In genomic region chr16:75263291-75263962, GRCh38 we compare ENCODE assay signal across 11 cellular contexts. TPM values are rescaled to one million over a fixed set of nuclear protein-coding genes. Genes with fewer than 3 reads are reported as not detected.
DNase-seq lines count a peak whose midpoint lies in the region; ATAC-seq and TF ChIP-seq lines count a peak whose summit lies in the region.
"Had no signal": no experiment of that assay in that cellular context is flagged by ENCODE, and none has a peak within 500 bp of the region (broad histone marks: within the 10 kb centered on the region; RNA-seq: fewer than 3 reads in every experiment).

No MANE protein-coding gene starts in this region.

- H3K27me3 ChIP-seq in esophagus squamous epithelium = peaks cover 0 to 31% (median 0%) of the 10 kb centered on the region in 4 donors
- no peaks in the 10 kb centered on the region for H3K27me3 ChIP-seq in neural cell (ENCODE audit: insufficient read depth, low read depth, low read length)
- no peaks in the 10 kb centered on the region for H3K27me3 ChIP-seq in vagina

- peaks cover 4% of the 10 kb centered on the region for H3K4me1 Mint-ChIP-seq in activated naive CD8-positive, alpha-beta T cell treated with anti-CD3 and anti-CD28 coated beads, Interleukin-2, amount 50 U/mL, for 24 hours
- peaks cover 3% of the 10 kb centered on the region for H3K4me1 Mint-ChIP-seq in activated naive CD8-positive, alpha-beta T cell treated with anti-CD3 and anti-CD28 coated beads for 36 hours

- H3K36me3 ChIP-seq in esophagus squamous epithelium (no peaks in the 10 kb centered on the region), neural cell (ENCODE audit: insufficient read depth, low read length) (no peaks in the 10 kb centered on the region), vagina (no peaks in the 10 kb centered on the region)

- H3K9ac ChIP-seq in neural cell (ENCODE audit: low read length) = no peak overlapping the region

- TF ChIP-seq EP300 in neural cell (conservative IDR thresholded peaks at IDR 0.05; ENCODE audit: poor library complexity, severe bottlenecking) = no peak

- peak; percentile 4 for ATAC-seq in activated naive CD8-positive, alpha-beta T cell treated with anti-CD3 and anti-CD28 coated beads, Interleukin-2, amount 50 U/mL, for 24 hours
- ATAC-seq: stimulated activated naive B cell treated with anti-CD40 and anti-IgM and Interleukin-4, amounts not matched to agents 10 μg/mL and 1 μg/mL and 100 μg/mL, for 72 hours had no signal

- no peak overlapping the region for H3K4me2 ChIP-seq in neural cell (ENCODE audit: low read length)

- H3K79me2 ChIP-seq in neural cell (replicated peaks; ENCODE audit: insufficient read depth, low read length) = peaks cover 63% of the 10 kb centered on the region

- peaks cover 46% of the 10 kb centered on the region for H3K27me3 Mint-ChIP-seq in activated naive CD8-positive, alpha-beta T cell treated with anti-CD3 and anti-CD28 coated beads, Interleukin-2, amount 50 U/mL, for 24 hours
- H3K27me3 Mint-ChIP-seq in activated naive CD8-positive, alpha-beta T cell treated with anti-CD3 and anti-CD28 coated beads for 36 hours = peaks cover 61% of the 10 kb centered on the region

- TF ChIP-seq CTCF in esophagus squamous epithelium (IDR thresholded peaks at IDR 0.05) (no peak), neural cell (IDR thresholded peaks at IDR 0.05; ENCODE audit: poor library complexity, severe bottlenecking) (no peak), vagina (IDR thresholded peaks at IDR 0.05) (no peak)

- H3K4me1 ChIP-seq in esophagus squamous epithelium (peaks cover 29 to 84% (median 64%) of the 10 kb centered on the region in 3 donors), vagina (peaks cover 76% of the 10 kb centered on the region)

- H3K9me3 ChIP-seq in esophagus squamous epithelium = no peaks in the 10 kb centered on the region
- H3K9me3 ChIP-seq in neural cell (ENCODE audit: low read length) = no peaks in the 10 kb centered on the region
- H3K9me3 ChIP-seq in vagina = no peaks in the 10 kb centered on the region

- intact Hi-C loops in esophagus squamous epithelium (cut with DNase I) (no loop called here), vagina (cut with DNase I) (no loop called here)

- DNase-seq in activated naive CD8-positive, alpha-beta T cell treated with anti-CD3 and anti-CD28 coated beads, Interleukin-2, amount 50 U/mL, for 24 hours = no peak
- DNase-seq in activated naive CD8-positive, alpha-beta T cell treated with anti-CD3 and anti-CD28 coated beads for 36 hours = no peak
- DNase-seq in esophagus squamous epithelium (lab: John Stamatoyannopoulos, UW) (no peak), vagina (ENCODE audit: extremely low spot score in 2 of 2) (no peak), HPDE6-E6E7 (ENCODE audit: extremely low spot score) (no peak), HCEC 1CT (no peak)
- no peak for DNase-seq in stimulated activated CD4-positive, alpha-beta T cell treated with anti-CD3 and anti-CD28 coated beads, Interleukin-4, amount 100 ng/mL, for 24 hours
- DNase-seq: NCI-H345; stimulated activated naive B cell treated with anti-CD40 and anti-IgM and Interleukin-4, amounts not matched to agents 10 μg/mL and 1 μg/mL and 100 μg/mL, for 72 hours had no signal

- H3K27ac Mint-ChIP-seq in activated naive CD8-positive, alpha-beta T cell treated with anti-CD3 and anti-CD28 coated beads, Interleukin-2, amount 50 U/mL, for 24 hours = no peak overlapping the region
- no peak overlapping the region for H3K27ac Mint-ChIP-seq in activated naive CD8-positive, alpha-beta T cell treated with anti-CD3 and anti-CD28 coated beads for 36 hours
- H3K27ac Mint-ChIP-seq: stimulated activated naive B cell treated with anti-CD40 and anti-IgM and Interleukin-4, amounts not matched to agents 10 μg/mL and 1 μg/mL and 100 μg/mL, for 72 hours had no signal

- H3F3A ChIP-seq in neural cell (ENCODE audit: insufficient read depth, low read length, poor library complexity, severe bottlenecking) = no peaks in the 10 kb centered on the region

- H3K4me3 Mint-ChIP-seq in activated naive CD8-positive, alpha-beta T cell treated with anti-CD3 and anti-CD28 coated beads, Interleukin-2, amount 50 U/mL, for 24 hours = no peak overlapping the region
- no peak overlapping the region for H3K4me3 Mint-ChIP-seq in activated naive CD8-positive, alpha-beta T cell treated with anti-CD3 and anti-CD28 coated beads for 36 hours

- peak overlapping the region in 2 of 4 donors; percentile 70 to 91 for H3K4me3 ChIP-seq in esophagus squamous epithelium
- peak overlapping the region; percentile 95 for H3K4me3 ChIP-seq in neural cell (ENCODE audit: low read length)
- peak overlapping the region; percentile 55 to 86 for H3K4me3 ChIP-seq in vagina

- no peaks in the 10 kb centered on the region for H3K9me3 Mint-ChIP-seq in activated naive CD8-positive, alpha-beta T cell treated with anti-CD3 and anti-CD28 coated beads, Interleukin-2, amount 50 U/mL, for 24 hours
- H3K9me3 Mint-ChIP-seq in activated naive CD8-positive, alpha-beta T cell treated with anti-CD3 and anti-CD28 coated beads for 36 hours = no peaks in the 10 kb centered on the region
- H3K9me3 Mint-ChIP-seq: stimulated activated naive B cell treated with anti-CD40 and anti-IgM and Interleukin-4, amounts not matched to agents 10 μg/mL and 1 μg/mL and 100 μg/mL, for 72 hours had no signal

- no peak for TF ChIP-seq RAD21 in neural cell (conservative IDR thresholded peaks at IDR 0.05)

- H3K9me2 ChIP-seq in neural cell (ENCODE audit: insufficient read depth, low read length) = no peaks in the 10 kb centered on the region

- H3K27ac ChIP-seq in esophagus squamous epithelium = peak overlapping the region in 3 of 4 donors; percentile 83 to 94 (median 90)
- no peak overlapping the region for H3K27ac ChIP-seq in neural cell (ENCODE audit: low read length)
- H3K27ac ChIP-seq in vagina = peak overlapping the region; percentile 97

- no peak overlapping the region for H2AFZ ChIP-seq in neural cell (ENCODE audit: low read depth, low read length)

- H4K20me1 ChIP-seq in neural cell (ENCODE audit: insufficient read depth) = no peaks in the 10 kb centered on the region

- WGBS in esophagus squamous epithelium, 2 donors = 60 to 74% methylated on average over 8 to 10 of the region's 14 CpGs

- H3K36me3 Mint-ChIP-seq in activated naive CD8-positive, alpha-beta T cell treated with anti-CD3 and anti-CD28 coated beads, Interleukin-2, amount 50 U/mL, for 24 hours (ENCODE audit: low read depth) = peaks cover 1% of the 10 kb centered on the region
- no peaks in the 10 kb centered on the region for H3K36me3 Mint-ChIP-seq in activated naive CD8-positive, alpha-beta T cell treated with anti-CD3 and anti-CD28 coated beads for 36 hours
- H3K36me3 Mint-ChIP-seq: stimulated activated naive B cell treated with anti-CD40 and anti-IgM and Interleukin-4, amounts not matched to agents 10 μg/mL and 1 μg/mL and 100 μg/mL, for 72 hours had no signal

- TF ChIP-seq POLR2A in esophagus squamous epithelium (IDR thresholded peaks at IDR 0.05) = no peak
- TF ChIP-seq POLR2A in vagina (IDR thresholded peaks at IDR 0.05) = no peak

TF ChIP-seq in neural cell, 6 proteins besides CTCF, POLR2A, EP300 and RAD21:
- TF ChIP-seq SMC3 (conservative IDR thresholded peaks at IDR 0.05; ENCODE audit: poor library complexity) (no peak), POLR2AphosphoS5 (IDR thresholded peaks at IDR 0.05) (no peak), REST (IDR thresholded peaks at IDR 0.05; ENCODE audit: borderline replicate concordance) (no peak), TAF1 (IDR thresholded peaks at IDR 0.05; ENCODE audit: low read depth) (no peak), MXI1 (conservative IDR thresholded peaks at IDR 0.05; ENCODE audit: poor library complexity, severe bottlenecking) (no peak), EZH2 (IDR thresholded peaks at IDR 0.05; ENCODE audit: borderline replicate concordance, insufficient read depth, low read length, poor library complexity, severe bottlenecking) (no peak)

RNA-seq across cellular contexts. Expression of gene BCAR1, which starts 12.0 kb away (rescaled TPM):
- total RNA-seq in activated naive CD8-positive, alpha-beta T cell treated with anti-CD3 and anti-CD28 coated beads for 36 hours = 1 to 10 TPM in 1 of 2 experiments, under 1 TPM in 1; 0.74 to 1.2 TPM
- total RNA-seq in esophagus squamous epithelium (10 to 100 TPM; 26.8 to 51.9 (median 32.1) TPM), vagina (39.5 TPM)
- 38.9 and 39.1 TPM in 2 replicates for polyA plus RNA-seq in neural cell
- 45.6 and 47.5 TPM in 2 replicates for polyA minus RNA-seq in neural cell
- total RNA-seq: T-helper 2 cell treated with Interferon-gamma antibody and Interleukin-4, amounts not matched to agents 100 ng/mL and 5 ng/mL, for 36 hours had no signal

RNA-seq across cellular contexts. Expression of gene CTRB1, which starts 44.6 kb away (rescaled TPM):
- not detected for total RNA-seq in activated naive CD8-positive, alpha-beta T cell treated with anti-CD3 and anti-CD28 coated beads for 36 hours
- total RNA-seq in esophagus squamous epithelium (not detected), vagina (not detected)
- polyA plus RNA-seq in neural cell = 1.2 TPM in 1 of 2 replicates, not detected in the other
- polyA minus RNA-seq in neural cell = not detected in 2 replicates
- total RNA-seq: T-helper 2 cell treated with Interferon-gamma antibody and Interleukin-4, amounts not matched to agents 100 ng/mL and 5 ng/mL, for 36 hours had no signal

RNA-seq across cellular contexts. Expression of gene CTRB2, which starts 56.5 kb away (rescaled TPM):
- total RNA-seq in activated naive CD8-positive, alpha-beta T cell treated with anti-CD3 and anti-CD28 coated beads for 36 hours = not detected
- not detected for total RNA-seq in esophagus squamous epithelium
- not detected in 2 replicates for polyA plus RNA-seq in neural cell
- not detected in 2 replicates for polyA minus RNA-seq in neural cell
- total RNA-seq in vagina = not detected
- total RNA-seq: T-helper 2 cell treated with Interferon-gamma antibody and Interleukin-4, amounts not matched to agents 100 ng/mL and 5 ng/mL, for 36 hours had no signal

Comparison
In these comparisons a context has a peak if more than half of its experiments do, and no peak if none do; other contexts are left out.
1. RNA of gene BCAR1, which starts 12.0 kb away (total RNA-seq): 39.5 TPM in vagina (single experiment) and 26.8 to 51.9 TPM in esophagus squamous epithelium; 0.74 to 1.2 TPM in activated naive CD8-positive, alpha-beta T cell treated with anti-CD3 and anti-CD28 coated beads for 36 hours; every median in the first group is over 10 times any median in the second.